11 cellular contexts compared by ENCODE assay signal in genomic region chr3:14803101-14803980, GRCh38. TPM values are rescaled to one million over a fixed set of nuclear protein-coding genes. Genes with fewer than 3 reads are reported as not detected.
A peak's percentile ranks its signal among the peaks of the same experiment; 100 is the strongest.
DNase-seq lines count a peak whose midpoint lies in the region; ATAC-seq and TF ChIP-seq lines count a peak whose summit lies in the region.
"Had no signal": no experiment of that assay in that cellular context is flagged by ENCODE, and none has a peak within 500 bp of the region (broad histone marks: within the 10 kb centered on the region; RNA-seq: fewer than 3 reads in every experiment).

No MANE protein-coding gene starts in this region.

- H3K36me3 ChIP-seq in GM23248 (ENCODE audit: low read depth) (no peaks in the 10 kb centered on the region), heart right ventricle (no peaks in the 10 kb centered on the region), gastrocnemius medialis (no peaks in the 10 kb centered on the region)

- H3K4me1 ChIP-seq in GM23248 (ENCODE audit: insufficient read depth) (no peaks in the 10 kb centered on the region), heart right ventricle (peaks cover 2 to 53% (median 41%) of the 10 kb centered on the region in 9 donors), gastrocnemius medialis (peaks cover 0 to 6% of the 10 kb centered on the region in 2 donors)

- H3K4me2 ChIP-seq in GM23248 (ENCODE audit: unreplicated experiment) = no peak overlapping the region
- H3K4me2 ChIP-seq: smooth muscle cell had no signal

- WGBS in GM23248 (ENCODE audit: low coverage in 1 of 2, low lambda C conversion rate in 2 of 2, missing lambda C conversion rate in 2 of 2), 2 experiments = 48% methylated on average over 12 to 13 of the region's 13 CpGs
- WGBS in heart right ventricle, 2 donors = 49 to 58% methylated on average over 13 of the region's 13 CpGs

- H2AFZ ChIP-seq in GM23248 = no peak overlapping the region

- no peaks in the 10 kb centered on the region for H3K9me3 ChIP-seq in GM23248 (ENCODE audit: low read depth)
- H3K9me3 ChIP-seq in heart right ventricle = no peaks in the 10 kb centered on the region
- H3K9me3 ChIP-seq in gastrocnemius medialis = no peaks in the 10 kb centered on the region

- no peak overlapping the region for H3K4me3 ChIP-seq in GM23248
- H3K4me3 ChIP-seq in heart right ventricle = no peak overlapping the region
- H3K4me3 ChIP-seq in gastrocnemius medialis = no peak overlapping the region
- H3K4me3 ChIP-seq: dorsolateral prefrontal cortex, smooth muscle cell had no signal

- no peak for TF ChIP-seq POLR2A in gastrocnemius medialis (IDR thresholded peaks at IDR 0.05)

- DNase-seq in GM23248 = peak; percentile 45
- peak; percentile 87 for DNase-seq in SW480 (ENCODE audit: low spot score)
- DNase-seq in heart right ventricle = peak in 1 of 2 donors; percentile 51
- DNase-seq in gastrocnemius medialis = no peak
- no peak for DNase-seq in GOT3 (lab: John Stamatoyannopoulos, UW)
- DNase-seq in activated CD8-positive, alpha-beta memory T cell treated with anti-CD3 and anti-CD28 coated beads for 24 hours = no peak
- DNase-seq: activated T-cell treated with anti-CD3 and anti-CD28 coated beads, Interleukin-2, amount 50 U/mL, for 24 hours; NCI-H1694 had no signal

- H3K9me2 ChIP-seq in GM23248 (ENCODE audit: insufficient read depth) = no peaks in the 10 kb centered on the region

- H3F3A ChIP-seq in GM23248 (ENCODE audit: insufficient read depth) = no peaks in the 10 kb centered on the region

- H4K20me1 ChIP-seq in GM23248 (ENCODE audit: insufficient read depth) = no peaks in the 10 kb centered on the region

- TF ChIP-seq CTCF in heart right ventricle (IDR thresholded peaks at IDR 0.05) (peak in 1 of 9 donors; percentile 14), gastrocnemius medialis (IDR thresholded peaks at IDR 0.05 in 4 of 5, conservative IDR thresholded peaks at IDR 0.05 in 1 of 5) (no peak)

- H3K27me3 ChIP-seq in GM23248 (replicated peaks; ENCODE audit: insufficient read depth) (peaks cover 5% of the 10 kb centered on the region; the same call in 1 of the 2 replicates), heart right ventricle (peaks cover 0 to 10% (median 5%) of the 10 kb centered on the region in 7 donors), gastrocnemius medialis (peaks cover 0 to 5% (median 0%) of the 10 kb centered on the region in 3 donors)

- in situ Hi-C loops in GM23248 (cut with MboI) = no loop called here
- in situ Hi-C loops in gastrocnemius medialis (cut with MboI; ENCODE audit: low sequenced_read_pairs in 4 of 4) = no loop called here

- H3K79me2 ChIP-seq in GM23248 (ENCODE audit: insufficient read depth) = no peaks in the 10 kb centered on the region

- ATAC-seq in heart right ventricle (peak; percentile 42 to 75 (median 55)), gastrocnemius medialis (peak; percentile 38 to 57), HG03571 (IDR thresholded peaks at IDR 0.05; ENCODE audit: unreplicated experiment) (no peak)

- H3K27ac ChIP-seq in GM23248 (no peak overlapping the region), heart right ventricle (peak overlapping the region; percentile 52 to 85 (median 73)), gastrocnemius medialis (peak overlapping the region in 3 of 4 donors; percentile 57 to 71 (median 59))
- H3K27ac ChIP-seq: dorsolateral prefrontal cortex had no signal

- intact Hi-C loops in heart right ventricle (cut with DNase I) (loop anchor here in 2 of 10 donors (5.0 kb wide), 2 partner anchors 59 to 74 kb away; no protein-coding TSS in a partner anchor), gastrocnemius medialis (cut with DNase I; ENCODE audit: low total_unique reads) (no loop called here)

- H3K9ac ChIP-seq in GM23248 = no peak overlapping the region

RNA-seq across cellular contexts. Expression of gene FGD5, which starts 15.4 kb away (rescaled TPM):
- not detected in 2 replicates for total RNA-seq in GM23248 (2014; rRNA removed; shearing (Covaris generic))
- polyA plus RNA-seq in GM23248 (2016; fragmentation: Nextera tagmentation; extraction: Ambion mirVana) (not detected in 2 replicates), heart right ventricle (10 to 100 TPM in 1 of 2 donors, 1 to 10 TPM in 1; 8.9 to 11.0 TPM)
- total RNA-seq in heart right ventricle (10 to 100 TPM; 10.8 to 23.4 (median 16.6) TPM), gastrocnemius medialis (1 to 10 TPM; 4.4 to 8.4 (median 5.2) TPM)

Comparison
In these comparisons a context has a peak if more than half of its experiments do, and no peak if none do; other contexts are left out.
1. DNase-seq: peak in GM23248 (single experiment) and SW480 (single experiment); none in gastrocnemius medialis (0 of 2), GOT3 (single experiment) and activated CD8-positive, alpha-beta memory T cell treated with anti-CD3 and anti-CD28 coated beads for 24 hours (single experiment).